26 cellular contexts compared by ENCODE assay signal in the genomic region with DNA sequence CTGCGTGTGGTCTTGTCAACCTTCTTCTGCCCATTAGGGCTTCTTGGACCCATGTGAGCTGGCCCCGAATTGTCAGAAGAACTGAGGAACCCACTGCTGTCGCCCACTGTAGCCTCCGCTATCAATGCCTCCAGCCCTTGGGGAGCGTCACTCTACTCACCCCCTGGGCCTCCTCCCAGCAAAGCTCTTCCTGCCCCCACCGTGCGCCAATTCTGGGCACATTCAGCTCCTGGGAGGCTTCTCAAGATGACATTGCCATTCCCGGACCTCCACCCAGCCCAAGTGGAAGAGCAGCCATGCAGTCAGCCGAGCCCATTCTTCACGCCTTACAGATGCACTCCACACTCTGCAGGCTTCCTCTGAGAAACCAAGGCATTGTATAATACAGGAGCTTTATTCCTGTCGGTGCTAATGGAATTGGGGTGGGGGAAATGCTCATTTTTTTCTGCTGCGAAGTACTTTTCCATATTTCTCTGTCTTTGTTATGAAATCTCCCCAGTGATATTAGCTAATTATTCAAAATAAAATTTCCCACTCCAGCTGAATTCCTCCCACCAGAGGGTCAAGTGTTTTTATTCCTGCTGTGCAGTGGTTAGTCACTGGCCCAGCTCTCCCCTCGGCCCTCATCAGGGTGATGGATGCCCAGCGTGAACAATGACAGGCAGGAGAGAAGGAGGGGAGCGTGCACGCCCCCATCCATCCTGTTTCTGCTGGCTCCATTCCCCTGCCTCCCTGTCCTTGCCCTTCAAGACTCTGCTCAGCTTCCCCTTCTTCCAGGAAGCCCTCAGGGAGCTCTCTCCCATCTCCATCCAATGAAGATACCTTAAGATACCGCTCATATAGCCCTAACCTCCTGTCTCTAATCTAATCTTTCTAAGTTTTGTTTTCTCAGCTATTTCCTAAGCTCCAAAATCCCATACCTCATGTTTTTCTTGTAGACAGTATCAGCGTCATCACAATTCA.
"Had no signal": no experiment of that assay in that cellular context is flagged by ENCODE, and none has a peak within 500 bp of the region (broad histone marks: within the 10 kb centered on the region; RNA-seq: fewer than 3 reads in every experiment).

No MANE protein-coding gene starts in this region.

- H3K4me1 ChIP-seq: Peyer's patch had no signal

- H3K4me2 ChIP-seq: KMS-11 had no signal

- H3K36me3 Mint-ChIP-seq: activated naive CD4-positive, alpha-beta T cell treated with anti-CD3 and anti-CD28 coated beads, Interleukin-2, amount 50 U/mL, for 24 hours had no signal

- H3K9me3 ChIP-seq: Peyer's patch had no signal

- H3K4me3 ChIP-seq: ascending aorta, Peyer's patch, SJSA1 had no signal

- H3K36me3 ChIP-seq: ascending aorta, Peyer's patch, SJSA1 had no signal

- H3K27ac ChIP-seq: ascending aorta, KMS-11, Peyer's patch, RWPE1 had no signal

- H3K4me1 Mint-ChIP-seq: activated naive CD4-positive, alpha-beta T cell treated with anti-CD3 and anti-CD28 coated beads, Interleukin-2, amount 50 U/mL, for 24 hours; activated naive CD8-positive, alpha-beta T cell treated with anti-CD3 and anti-CD28 coated beads, Interleukin-2, amount 50 U/mL, for 24 hours had no signal

- H3K4me3 Mint-ChIP-seq: activated CD8-positive, alpha-beta T cell treated with anti-CD3 and anti-CD28 coated beads, Interleukin-2, amount 10 ng/mL, durations not matched to agents 7 days and 5 days; activated naive CD4-positive, alpha-beta T cell treated with anti-CD3 and anti-CD28 coated beads, Interleukin-2, amount 50 U/mL, for 24 hours; activated naive CD8-positive, alpha-beta T cell treated with anti-CD3 and anti-CD28 coated beads, Interleukin-2, amount 50 U/mL, for 24 hours; T-helper 1 cell treated with Interleukin-12 subunit alpha and Interleukin-12 subunit beta and Interleukin-4 antibody, amounts not matched to agents 30 μg/mL and 1 μg/mL, for 36 hours had no signal

- DNase-seq: activated CD4-positive, alpha-beta T cell treated with anti-CD3 and anti-CD28 coated beads for 4 hours; activated CD8-positive, alpha-beta memory T cell treated with anti-CD3 and anti-CD28 coated beads, Interleukin-2, amount 50 U/mL, for 48 hours; activated CD8-positive, alpha-beta T cell treated with anti-CD3 and anti-CD28 coated beads, Interleukin-2, amount 10 ng/mL, durations not matched to agents 7 days and 5 days; activated naive CD8-positive, alpha-beta T cell treated with anti-CD3 and anti-CD28 coated beads, Interleukin-2, amount 50 U/mL, for 24 hours; activated T-cell treated with anti-CD3 and anti-CD28 coated beads, Interleukin-2, amount 50 U/mL, for 1 hour; amniotic stem cell; central memory CD4-positive, alpha-beta T cell; NCI-H1092; NCI-H1436; NCI-H1694 treated with DMSO at 0.1 percent for 48 hours; NCI-H2029 treated with DMSO at 0.1 percent for 48 hours; NCI-H345; NCI-H510A; NCI-H69; NK-92 treated with Interleukin-12 subunit alpha and Interleukin-12 subunit beta, amount 100 ng/mL, for 24 hours; OCI-M1; Peyer's patch; SHP77 had no signal

- ATAC-seq: activated CD4-positive, CD25-positive, alpha-beta regulatory T cell treated with anti-CD3 and anti-CD28 coated beads, Interleukin-2, amount 50 U/mL, for 24 hours; activated CD8-positive, alpha-beta T cell treated with anti-CD3 and anti-CD28 coated beads, Interleukin-2, amount 10 ng/mL, durations not matched to agents 7 days and 5 days; activated naive CD8-positive, alpha-beta T cell treated with anti-CD3 and anti-CD28 coated beads, Interleukin-2, amount 50 U/mL, for 24 hours; SK-N-SH treated with all-trans-retinoic acid at 6 μM for 48 hours had no signal

- H3K9me3 Mint-ChIP-seq: activated naive CD4-positive, alpha-beta T cell treated with anti-CD3 and anti-CD28 coated beads, Interleukin-2, amount 50 U/mL, for 24 hours had no signal

- H3K27me3 ChIP-seq: ascending aorta, Peyer's patch, SJSA1 had no signal

- H3K9ac ChIP-seq: KMS-11 had no signal

- H3K27ac Mint-ChIP-seq: activated CD8-positive, alpha-beta T cell treated with anti-CD3 and anti-CD28 coated beads, Interleukin-2, amount 10 ng/mL, durations not matched to agents 7 days and 5 days; activated naive CD4-positive, alpha-beta T cell treated with anti-CD3 and anti-CD28 coated beads, Interleukin-2, amount 50 U/mL, for 24 hours; activated naive CD8-positive, alpha-beta T cell treated with anti-CD3 and anti-CD28 coated beads, Interleukin-2, amount 50 U/mL, for 24 hours; T-helper 1 cell treated with Interleukin-12 subunit alpha and Interleukin-12 subunit beta and Interleukin-4 antibody, amounts not matched to agents 30 μg/mL and 1 μg/mL, for 36 hours had no signal
